Comparison of ENCODE assay signal across 11 cellular contexts in genomic region chr15:38612159-38612863, GRCh38. TPM values are rescaled to one million over a fixed set of nuclear protein-coding genes. Genes with fewer than 3 reads are reported as not detected.
DNase-seq lines count a peak whose midpoint lies in the region; ATAC-seq lines count a peak whose summit lies in the region.
"Had no signal": no experiment of that assay in that cellular context is flagged by ENCODE, and none has a peak within 500 bp of the region (broad histone marks: within the 10 kb centered on the region; RNA-seq: fewer than 3 reads in every experiment).

No MANE protein-coding gene starts in this region.

- peak; percentile 78 for ATAC-seq in activated CD4-positive, alpha-beta T cell treated with anti-CD3 and anti-CD28 coated beads for 36 hours
- no peak for ATAC-seq in natural killer cell treated with Interleukin-12 subunit alpha and Interleukin-12 subunit beta and Interleukin-15 and Interleukin-18, amount 100 ng/mL, for 72 hours
- ATAC-seq in stimulated activated naive B cell treated with anti-CD40 and anti-IgM and Interleukin-4, amounts not matched to agents 10 μg/mL and 1 μg/mL and 100 μg/mL, for 72 hours (replicated peaks), result peak; percentile 44 to 59

- CTCF ChIA-PET in activated CD4-positive, alpha-beta T cell treated with anti-CD3 and anti-CD28 coated beads for 36 hours (lab: Charles Lee), result interaction anchor here (0.6 to 10.4 kb wide), 16 partner anchors 14 to 116 kb away, joined by 3 to 145 read pairs (median 6); partner anchors contain the start of gene RASGRP1

- no peaks in the 10 kb centered on the region for H3K27me3 Mint-ChIP-seq in activated CD4-positive, alpha-beta T cell treated with anti-CD3 and anti-CD28 coated beads for 36 hours
- no peaks in the 10 kb centered on the region for H3K27me3 Mint-ChIP-seq in activated T-helper 1 cell treated with anti-CD3 and anti-CD28 coated beads, Interleukin-12 subunit alpha, Interleukin-12 subunit beta, Interleukin-2, Interleukin-4 antibody, amounts not matched to agents 30 ng/mL and 10 ng/mL and 1 ng/mL, durations not matched to agents 14 hours and 24 hours and 36 hours (ENCODE audit: insufficient read depth)
- H3K27me3 Mint-ChIP-seq in natural killer cell treated with Interleukin-12 subunit alpha and Interleukin-12 subunit beta and Interleukin-15 and Interleukin-18, amount 100 ng/mL, for 72 hours, result no peaks in the 10 kb centered on the region
- H3K27me3 Mint-ChIP-seq in stimulated activated naive B cell treated with anti-CD40 and anti-IgM and Interleukin-4, amounts not matched to agents 10 μg/mL and 1 μg/mL and 100 μg/mL, for 72 hours, result no peaks in the 10 kb centered on the region

- POLR2A ChIA-PET in activated CD4-positive, alpha-beta T cell treated with anti-CD3 and anti-CD28 coated beads for 36 hours (lab: Charles Lee), result interaction anchor here (0.5 to 5.7 kb wide), 16 partner anchors 8 to 87 kb away, joined by 3 to 194 read pairs (median 5); partner anchors contain the start of gene RASGRP1

- peaks cover 66% of the 10 kb centered on the region for H3K4me1 Mint-ChIP-seq in activated CD4-positive, alpha-beta T cell treated with anti-CD3 and anti-CD28 coated beads for 36 hours
- peaks cover 64% of the 10 kb centered on the region for H3K4me1 Mint-ChIP-seq in activated T-helper 1 cell treated with anti-CD3 and anti-CD28 coated beads, Interleukin-12 subunit alpha, Interleukin-12 subunit beta, Interleukin-2, Interleukin-4 antibody, amounts not matched to agents 30 ng/mL and 10 ng/mL and 1 ng/mL, durations not matched to agents 14 hours and 24 hours and 36 hours (ENCODE audit: low read depth)
- peaks cover 61 to 69% of the 10 kb centered on the region in 2 donors for H3K4me1 Mint-ChIP-seq in natural killer cell treated with Interleukin-12 subunit alpha and Interleukin-12 subunit beta and Interleukin-15 and Interleukin-18, amount 100 ng/mL, for 72 hours (ENCODE audit: low read depth in 2 of 2)
- H3K4me1 Mint-ChIP-seq in stimulated activated naive B cell treated with anti-CD40 and anti-IgM and Interleukin-4, amounts not matched to agents 10 μg/mL and 1 μg/mL and 100 μg/mL, for 72 hours, result peaks cover 26 to 43% of the 10 kb centered on the region in 2 donors

- H3K9me3 Mint-ChIP-seq in activated CD4-positive, alpha-beta T cell treated with anti-CD3 and anti-CD28 coated beads for 36 hours (ENCODE audit: low read depth), result no peaks in the 10 kb centered on the region
- H3K9me3 Mint-ChIP-seq in activated T-helper 1 cell treated with anti-CD3 and anti-CD28 coated beads, Interleukin-12 subunit alpha, Interleukin-12 subunit beta, Interleukin-2, Interleukin-4 antibody, amounts not matched to agents 30 ng/mL and 10 ng/mL and 1 ng/mL, durations not matched to agents 14 hours and 24 hours and 36 hours, result peaks cover 4% of the 10 kb centered on the region
- peaks cover 4% of the 10 kb centered on the region for H3K9me3 Mint-ChIP-seq in natural killer cell treated with Interleukin-12 subunit alpha and Interleukin-12 subunit beta and Interleukin-15 and Interleukin-18, amount 100 ng/mL, for 72 hours
- H3K9me3 Mint-ChIP-seq in stimulated activated naive B cell treated with anti-CD40 and anti-IgM and Interleukin-4, amounts not matched to agents 10 μg/mL and 1 μg/mL and 100 μg/mL, for 72 hours, result no peaks in the 10 kb centered on the region
- H3K9me3 Mint-ChIP-seq: endodermal cell had no signal

- H3K27ac Mint-ChIP-seq in activated CD4-positive, alpha-beta T cell treated with anti-CD3 and anti-CD28 coated beads for 36 hours, result peak overlapping the region; percentile 96
- peak overlapping the region; percentile 98 for H3K27ac Mint-ChIP-seq in activated T-helper 1 cell treated with anti-CD3 and anti-CD28 coated beads, Interleukin-12 subunit alpha, Interleukin-12 subunit beta, Interleukin-2, Interleukin-4 antibody, amounts not matched to agents 30 ng/mL and 10 ng/mL and 1 ng/mL, durations not matched to agents 14 hours and 24 hours and 36 hours
- peak overlapping the region; percentile 92 for H3K27ac Mint-ChIP-seq in natural killer cell treated with Interleukin-12 subunit alpha and Interleukin-12 subunit beta and Interleukin-15 and Interleukin-18, amount 100 ng/mL, for 72 hours
- H3K27ac Mint-ChIP-seq in stimulated activated naive B cell treated with anti-CD40 and anti-IgM and Interleukin-4, amounts not matched to agents 10 μg/mL and 1 μg/mL and 100 μg/mL, for 72 hours, result peak overlapping the region; percentile 37
- H3K27ac Mint-ChIP-seq: endodermal cell had no signal

- H3K36me3 Mint-ChIP-seq in activated CD4-positive, alpha-beta T cell treated with anti-CD3 and anti-CD28 coated beads for 36 hours (ENCODE audit: low read depth), result peaks cover 4% of the 10 kb centered on the region
- H3K36me3 Mint-ChIP-seq in activated T-helper 1 cell treated with anti-CD3 and anti-CD28 coated beads, Interleukin-12 subunit alpha, Interleukin-12 subunit beta, Interleukin-2, Interleukin-4 antibody, amounts not matched to agents 30 ng/mL and 10 ng/mL and 1 ng/mL, durations not matched to agents 14 hours and 24 hours and 36 hours (ENCODE audit: low read depth), result no peaks in the 10 kb centered on the region
- peaks cover 7% of the 10 kb centered on the region for H3K36me3 Mint-ChIP-seq in natural killer cell treated with Interleukin-12 subunit alpha and Interleukin-12 subunit beta and Interleukin-15 and Interleukin-18, amount 100 ng/mL, for 72 hours
- H3K36me3 Mint-ChIP-seq in stimulated activated naive B cell treated with anti-CD40 and anti-IgM and Interleukin-4, amounts not matched to agents 10 μg/mL and 1 μg/mL and 100 μg/mL, for 72 hours, result no peaks in the 10 kb centered on the region

- peak; percentile 79 for DNase-seq in activated CD4-positive, alpha-beta T cell treated with anti-CD3 and anti-CD28 coated beads for 36 hours
- DNase-seq in activated CD4-positive, alpha-beta T cell treated with anti-CD3 and anti-CD28 coated beads for 1 hour, result no peak
- peak; percentile 21 for DNase-seq in activated T-helper 1 cell treated with anti-CD3 and anti-CD28 coated beads, Interleukin-12 subunit alpha, Interleukin-12 subunit beta, Interleukin-2, Interleukin-4 antibody, amounts not matched to agents 30 ng/mL and 10 ng/mL and 1 ng/mL, durations not matched to agents 14 hours and 24 hours and 36 hours (ENCODE audit: low spot score)
- DNase-seq in natural killer cell treated with Interleukin-12 subunit alpha and Interleukin-12 subunit beta and Interleukin-15 and Interleukin-18, amount 100 ng/mL, for 72 hours (ENCODE audit: low spot score), result peak; percentile 62
- no peak for DNase-seq in stimulated activated naive B cell treated with anti-CD40 and anti-IgM and Interleukin-4, amounts not matched to agents 10 μg/mL and 1 μg/mL and 100 μg/mL, for 72 hours
- no peak for DNase-seq in NCI-H1930 (lab: John Stamatoyannopoulos, UW)
- no peak for DNase-seq in NAMALWA (ENCODE audit: low spot score)
- DNase-seq in COLO829 (ENCODE audit: low spot score), result no peak
- DNase-seq: endodermal cell, NCI-H446 had no signal

- intact Hi-C loops in activated CD4-positive, alpha-beta T cell treated with anti-CD3 and anti-CD28 coated beads for 36 hours (cut with DNase I, micrococcal nuclease), result loop anchor here (1.0 to 10.0 kb wide), 9 partner anchors 18 to 1012 kb away; no protein-coding TSS in a partner anchor
- intact Hi-C loops in activated T-helper 1 cell treated with anti-CD3 and anti-CD28 coated beads, Interleukin-12 subunit alpha, Interleukin-12 subunit beta, Interleukin-2, Interleukin-4 antibody, amounts not matched to agents 30 ng/mL and 10 ng/mL and 1 ng/mL, durations not matched to agents 14 hours and 24 hours and 36 hours (cut with micrococcal nuclease), result loop anchor here (1.0 to 2.0 kb wide), 2 partner anchors 39 to 1018 kb away; no protein-coding TSS in a partner anchor

- H3K4me3 Mint-ChIP-seq in activated CD4-positive, alpha-beta T cell treated with anti-CD3 and anti-CD28 coated beads for 36 hours, result peak overlapping the region; percentile 42
- H3K4me3 Mint-ChIP-seq in activated T-helper 1 cell treated with anti-CD3 and anti-CD28 coated beads, Interleukin-12 subunit alpha, Interleukin-12 subunit beta, Interleukin-2, Interleukin-4 antibody, amounts not matched to agents 30 ng/mL and 10 ng/mL and 1 ng/mL, durations not matched to agents 14 hours and 24 hours and 36 hours, result peak overlapping the region; percentile 73
- peak overlapping the region; percentile 79 for H3K4me3 Mint-ChIP-seq in natural killer cell treated with Interleukin-12 subunit alpha and Interleukin-12 subunit beta and Interleukin-15 and Interleukin-18, amount 100 ng/mL, for 72 hours
- no peak overlapping the region for H3K4me3 Mint-ChIP-seq in stimulated activated naive B cell treated with anti-CD40 and anti-IgM and Interleukin-4, amounts not matched to agents 10 μg/mL and 1 μg/mL and 100 μg/mL, for 72 hours
- H3K4me3 Mint-ChIP-seq: endodermal cell, neural crest cell had no signal

RNA-seq across cellular contexts. Expression of gene RASGRP1, which starts 47.7 kb away (rescaled TPM):
- total RNA-seq in activated CD4-positive, alpha-beta T cell treated with anti-CD3 and anti-CD28 coated beads for 36 hours, result 100 to 1,000 TPM; 102 to 120 TPM
- total RNA-seq in activated T-helper 1 cell treated with anti-CD3 and anti-CD28 coated beads, Interleukin-12 subunit alpha, Interleukin-12 subunit beta, Interleukin-2, Interleukin-4 antibody, amounts not matched to agents 30 ng/mL and 10 ng/mL and 1 ng/mL, durations not matched to agents 14 hours and 24 hours and 36 hours, result 106 and 110 TPM in 2 replicates
- 100 to 1,000 TPM; 154 to 241 TPM for total RNA-seq in natural killer cell treated with Interleukin-12 subunit alpha and Interleukin-12 subunit beta and Interleukin-15 and Interleukin-18, amount 100 ng/mL, for 72 hours

Comparison
In these comparisons a context has a peak if more than half of its experiments do, and no peak if none do; other contexts are left out.
1. DNase-seq: peak in activated CD4-positive, alpha-beta T cell treated with anti-CD3 and anti-CD28 coated beads for 36 hours (single experiment), activated T-helper 1 cell treated with anti-CD3 and anti-CD28 coated beads, Interleukin-12 subunit alpha, Interleukin-12 subunit beta, Interleukin-2, Interleukin-4 antibody, amounts not matched to agents 30 ng/mL and 10 ng/mL and 1 ng/mL, durations not matched to agents 14 hours and 24 hours and 36 hours (single experiment) and natural killer cell treated with Interleukin-12 subunit alpha and Interleukin-12 subunit beta and Interleukin-15 and Interleukin-18, amount 100 ng/mL, for 72 hours (single experiment); none in activated CD4-positive, alpha-beta T cell treated with anti-CD3 and anti-CD28 coated beads for 1 hour (single experiment), stimulated activated naive B cell treated with anti-CD40 and anti-IgM and Interleukin-4, amounts not matched to agents 10 μg/mL and 1 μg/mL and 100 μg/mL, for 72 hours (single experiment), NCI-H1930 (0 of 2), NAMALWA (single experiment) and COLO829 (single experiment).
2. ATAC-seq: peak in activated CD4-positive, alpha-beta T cell treated with anti-CD3 and anti-CD28 coated beads for 36 hours (single experiment) and stimulated activated naive B cell treated with anti-CD40 and anti-IgM and Interleukin-4, amounts not matched to agents 10 μg/mL and 1 μg/mL and 100 μg/mL, for 72 hours (2 of 2); none in natural killer cell treated with Interleukin-12 subunit alpha and Interleukin-12 subunit beta and Interleukin-15 and Interleukin-18, amount 100 ng/mL, for 72 hours (0 of 2).
3. H3K27ac Mint-ChIP-seq: peak in every context shown above with its lines; median percentile 98 in activated T-helper 1 cell treated with anti-CD3 and anti-CD28 coated beads, Interleukin-12 subunit alpha, Interleukin-12 subunit beta, Interleukin-2, Interleukin-4 antibody, amounts not matched to agents 30 ng/mL and 10 ng/mL and 1 ng/mL, durations not matched to agents 14 hours and 24 hours and 36 hours; 96 in activated CD4-positive, alpha-beta T cell treated with anti-CD3 and anti-CD28 coated beads for 36 hours; 92 in natural killer cell treated with Interleukin-12 subunit alpha and Interleukin-12 subunit beta and Interleukin-15 and Interleukin-18, amount 100 ng/mL, for 72 hours; 37 in stimulated activated naive B cell treated with anti-CD40 and anti-IgM and Interleukin-4, amounts not matched to agents 10 μg/mL and 1 μg/mL and 100 μg/mL, for 72 hours.
4. H3K4me3 Mint-ChIP-seq: peak in activated CD4-positive, alpha-beta T cell treated with anti-CD3 and anti-CD28 coated beads for 36 hours (single experiment), activated T-helper 1 cell treated with anti-CD3 and anti-CD28 coated beads, Interleukin-12 subunit alpha, Interleukin-12 subunit beta, Interleukin-2, Interleukin-4 antibody, amounts not matched to agents 30 ng/mL and 10 ng/mL and 1 ng/mL, durations not matched to agents 14 hours and 24 hours and 36 hours (single experiment) and natural killer cell treated with Interleukin-12 subunit alpha and Interleukin-12 subunit beta and Interleukin-15 and Interleukin-18, amount 100 ng/mL, for 72 hours (single experiment); none in stimulated activated naive B cell treated with anti-CD40 and anti-IgM and Interleukin-4, amounts not matched to agents 10 μg/mL and 1 μg/mL and 100 μg/mL, for 72 hours (0 of 2).